Comparison of ENCODE assay signal across 8 cellular contexts in the genomic region with DNA sequence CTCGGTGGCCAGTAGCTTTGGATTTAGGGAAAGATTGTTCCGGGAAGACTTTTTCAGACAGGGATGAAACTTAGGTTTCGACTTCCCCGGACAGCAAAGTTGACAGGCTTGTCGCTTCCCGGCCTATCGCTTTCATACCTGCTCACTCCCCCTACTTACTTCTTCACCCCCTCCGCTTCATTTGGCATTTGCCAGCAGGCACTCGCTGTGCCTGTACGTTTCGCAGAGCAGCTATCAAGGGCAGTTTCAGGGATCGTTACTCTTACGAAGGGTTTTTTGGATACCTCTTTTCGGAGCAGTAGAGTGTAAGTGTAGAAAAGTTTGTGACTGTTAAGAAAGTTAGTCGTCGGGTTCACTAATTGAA. TPM values are rescaled to one million over a fixed set of nuclear protein-coding genes. Genes with fewer than 3 reads are reported as not detected.
DNase-seq lines count a peak whose midpoint lies in the region; ATAC-seq and TF ChIP-seq lines count a peak whose summit lies in the region.

No MANE protein-coding gene starts in this region.

- peak overlapping the region; percentile 67 to 85 (median 83) for H3K9ac ChIP-seq in BLaER1 treated with 17β-estradiol and CSF1 and Interleukin-3, amounts not matched to agents 10 nM and 100 nM
- peak overlapping the region; percentile 79 for H3K9ac ChIP-seq in mucosa of stomach (ENCODE audit: low read length)

- peak overlapping the region; percentile 56 to 92 (median 73) for H3K4me2 ChIP-seq in BLaER1 treated with 17β-estradiol and CSF1 and Interleukin-3, amounts not matched to agents 10 nM and 100 nM

- H3K36me3 Mint-ChIP-seq in HFFc6 (ENCODE audit: low read depth): peaks cover 10% of the 10 kb centered on the region
- peaks cover 38% of the 10 kb centered on the region for H3K36me3 Mint-ChIP-seq in activated T-helper 2 cell treated with anti-CD3 and anti-CD28 coated beads, Interferon-gamma antibody, Interleukin-2, Interleukin-4, amounts not matched to agents 10 μg/mL and 5 μg/mL and 100 μg/mL, durations not matched to agents 14 hours and 24 hours and 36 hours (ENCODE audit: low read depth)

- no peaks in the 10 kb centered on the region for H3K9me3 Mint-ChIP-seq in HFFc6
- no peaks in the 10 kb centered on the region for H3K9me3 Mint-ChIP-seq in activated T-helper 2 cell treated with anti-CD3 and anti-CD28 coated beads, Interferon-gamma antibody, Interleukin-2, Interleukin-4, amounts not matched to agents 10 μg/mL and 5 μg/mL and 100 μg/mL, durations not matched to agents 14 hours and 24 hours and 36 hours

- intact Hi-C loops in activated T-helper 2 cell treated with anti-CD3 and anti-CD28 coated beads, Interferon-gamma antibody, Interleukin-2, Interleukin-4, amounts not matched to agents 10 μg/mL and 5 μg/mL and 100 μg/mL, durations not matched to agents 14 hours and 24 hours and 36 hours (cut with micrococcal nuclease): loop anchor here (1.0 to 5.0 kb wide), 12 partner anchors 22 to 1026 kb away; a partner anchor contains a TSS

- H3K4me1 ChIP-seq in BLaER1 treated with 17β-estradiol and CSF1 and Interleukin-3, amounts not matched to agents 10 nM and 100 nM: peaks cover 11 to 41% (median 32%) of the 10 kb centered on the region in 10 experiments
- no peaks in the 10 kb centered on the region for H3K4me1 ChIP-seq in mucosa of stomach (ENCODE audit: control insufficient read depth, insufficient read depth, low read length)

- H3K27me3 Mint-ChIP-seq in HFFc6 (ENCODE audit: insufficient read depth): no peaks in the 10 kb centered on the region
- H3K27me3 Mint-ChIP-seq in activated T-helper 2 cell treated with anti-CD3 and anti-CD28 coated beads, Interferon-gamma antibody, Interleukin-2, Interleukin-4, amounts not matched to agents 10 μg/mL and 5 μg/mL and 100 μg/mL, durations not matched to agents 14 hours and 24 hours and 36 hours (ENCODE audit: low read depth): no peaks in the 10 kb centered on the region

- peak overlapping the region; percentile 77 to 95 (median 86) for H3K4me3 ChIP-seq in BLaER1 treated with 17β-estradiol and CSF1 and Interleukin-3, amounts not matched to agents 10 nM and 100 nM
- H3K4me3 ChIP-seq in mucosa of stomach (ENCODE audit: low read length): peak overlapping the region; percentile 20

- no peak for ATAC-seq in HG02623 (IDR thresholded peaks at IDR 0.05; ENCODE audit: unreplicated experiment)

- peak overlapping the region; percentile 76 to 92 (median 87) for H3K27ac ChIP-seq in BLaER1 treated with 17β-estradiol and CSF1 and Interleukin-3, amounts not matched to agents 10 nM and 100 nM

- no peak overlapping the region for H3K27ac Mint-ChIP-seq in HFFc6
- no peak overlapping the region for H3K27ac Mint-ChIP-seq in activated T-helper 2 cell treated with anti-CD3 and anti-CD28 coated beads, Interferon-gamma antibody, Interleukin-2, Interleukin-4, amounts not matched to agents 10 μg/mL and 5 μg/mL and 100 μg/mL, durations not matched to agents 14 hours and 24 hours and 36 hours

- H3K4me3 Mint-ChIP-seq in HFFc6: no peak overlapping the region
- H3K4me3 Mint-ChIP-seq in activated T-helper 2 cell treated with anti-CD3 and anti-CD28 coated beads, Interferon-gamma antibody, Interleukin-2, Interleukin-4, amounts not matched to agents 10 μg/mL and 5 μg/mL and 100 μg/mL, durations not matched to agents 14 hours and 24 hours and 36 hours (ENCODE audit: low read depth): no peak overlapping the region

- H3K4me1 Mint-ChIP-seq in HFFc6 (ENCODE audit: low read depth): peaks cover 20% of the 10 kb centered on the region
- H3K4me1 Mint-ChIP-seq in activated T-helper 2 cell treated with anti-CD3 and anti-CD28 coated beads, Interferon-gamma antibody, Interleukin-2, Interleukin-4, amounts not matched to agents 10 μg/mL and 5 μg/mL and 100 μg/mL, durations not matched to agents 14 hours and 24 hours and 36 hours (ENCODE audit: low read depth): peaks cover 32% of the 10 kb centered on the region

- no peaks in the 10 kb centered on the region for H3K27me3 ChIP-seq in BLaER1 treated with 17β-estradiol and CSF1 and Interleukin-3, amounts not matched to agents 10 nM and 100 nM
- H3K27me3 ChIP-seq in mucosa of stomach (ENCODE audit: control insufficient read depth, insufficient read depth, low read length): no peaks in the 10 kb centered on the region

- H3K36me3 ChIP-seq in BLaER1 treated with 17β-estradiol and CSF1 and Interleukin-3, amounts not matched to agents 10 nM and 100 nM: peaks cover 17 to 53% (median 41%) of the 10 kb centered on the region in 11 experiments; a peak in 21 of 22 replicates
- no peaks in the 10 kb centered on the region for H3K36me3 ChIP-seq in mucosa of stomach (ENCODE audit: control insufficient read depth, insufficient read depth, low read length)

- DNase-seq in HFFc6 (peak; percentile 12), UCSD-AML1 (lab: John Stamatoyannopoulos, UW; ENCODE audit: unreplicated experiment) (peak; percentile 58), ecto neural progenitor cell (ENCODE audit: low spot score) (peak; percentile 41), NK-92 (lab: John Stamatoyannopoulos, UW; ENCODE audit: unreplicated experiment) (no peak)
- DNase-seq in activated T-helper 2 cell treated with anti-CD3 and anti-CD28 coated beads, Interferon-gamma antibody, Interleukin-2, Interleukin-4, amounts not matched to agents 10 μg/mL and 5 μg/mL and 100 μg/mL, durations not matched to agents 14 hours and 24 hours and 36 hours (ENCODE audit: low spot score): no peak

- H3K9me3 ChIP-seq in BLaER1 treated with 17β-estradiol and CSF1 and Interleukin-3, amounts not matched to agents 10 nM and 100 nM (replicated peaks in 1 of 11): peaks cover 14 to 22% (median 18%) of the 10 kb centered on the region in 11 experiments
- no peaks in the 10 kb centered on the region for H3K9me3 ChIP-seq in mucosa of stomach (ENCODE audit: control insufficient read depth, low read length)

- no peak for TF ChIP-seq CTCF in HFFc6 (IDR thresholded peaks at IDR 0.05)

- H4K20me1 ChIP-seq in BLaER1 treated with 17β-estradiol and CSF1 and Interleukin-3, amounts not matched to agents 10 nM and 100 nM: no peaks in the 10 kb centered on the region

RNA-seq across cellular contexts. Expression of a gene that starts 0.4 kb away (rescaled TPM):
- 10 to 100 TPM; 33.2 to 37.3 (median 35.9) TPM for total RNA-seq in HFFc6 (2021; fragmentation: NEBNext Ultra II Directional; extraction: Animal tissue kit (Norgen Biotek cat#: 25700))
- total RNA-seq in activated T-helper 2 cell treated with anti-CD3 and anti-CD28 coated beads, Interferon-gamma antibody, Interleukin-2, Interleukin-4, amounts not matched to agents 10 μg/mL and 5 μg/mL and 100 μg/mL, durations not matched to agents 14 hours and 24 hours and 36 hours: 11.8 and 11.9 TPM in 2 replicates

RNA-seq across cellular contexts. Expression of a gene that starts 0.8 kb away (rescaled TPM):
- 10 to 100 TPM; 16.0 to 22.2 (median 18.7) TPM for total RNA-seq in HFFc6 (2021; fragmentation: NEBNext Ultra II Directional; extraction: Animal tissue kit (Norgen Biotek cat#: 25700))
- 14.1 and 23.4 TPM in 2 replicates for total RNA-seq in activated T-helper 2 cell treated with anti-CD3 and anti-CD28 coated beads, Interferon-gamma antibody, Interleukin-2, Interleukin-4, amounts not matched to agents 10 μg/mL and 5 μg/mL and 100 μg/mL, durations not matched to agents 14 hours and 24 hours and 36 hours

RNA-seq across cellular contexts. Expression of a gene that starts 58.9 kb away (rescaled TPM):
- total RNA-seq in HFFc6 (2021; fragmentation: NEBNext Ultra II Directional; extraction: Animal tissue kit (Norgen Biotek cat#: 25700)): not detected
- total RNA-seq in activated T-helper 2 cell treated with anti-CD3 and anti-CD28 coated beads, Interferon-gamma antibody, Interleukin-2, Interleukin-4, amounts not matched to agents 10 μg/mL and 5 μg/mL and 100 μg/mL, durations not matched to agents 14 hours and 24 hours and 36 hours: 0.09 TPM in 1 of 2 replicates, not detected in the other

Comparison
In these comparisons a context has a peak if more than half of its experiments do, and no peak if none do; other contexts are left out.
1. DNase-seq: peak in HFFc6 (single experiment), UCSD-AML1 (single experiment) and ecto neural progenitor cell (single experiment); none in activated T-helper 2 cell treated with anti-CD3 and anti-CD28 coated beads, Interferon-gamma antibody, Interleukin-2, Interleukin-4, amounts not matched to agents 10 μg/mL and 5 μg/mL and 100 μg/mL, durations not matched to agents 14 hours and 24 hours and 36 hours (single experiment) and NK-92 (single experiment).